20 cellular contexts compared by ENCODE assay signal in the genomic region with DNA sequence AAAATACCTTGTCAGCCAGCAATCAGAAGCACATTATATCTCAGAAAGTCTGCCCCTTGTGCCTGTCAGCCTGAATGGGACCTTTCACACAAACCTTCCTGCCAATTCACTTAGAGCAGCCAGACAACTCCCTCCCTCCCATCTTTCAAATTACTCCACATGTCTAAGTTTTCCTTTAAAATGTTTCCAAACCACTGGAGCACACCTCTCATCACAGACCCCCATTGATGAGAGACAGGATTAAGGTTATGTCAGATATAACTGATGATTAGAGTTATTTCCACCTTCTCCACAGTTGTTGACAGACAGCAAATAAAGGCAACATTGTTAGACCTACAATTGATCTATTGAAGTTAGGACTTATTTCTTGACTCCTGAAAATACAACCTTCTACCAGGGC.
DNase-seq lines count a peak whose midpoint lies in the region; ATAC-seq, FAIRE-seq and TF ChIP-seq lines count a peak whose summit lies in the region.
"Had no signal": no experiment of that assay in that cellular context is flagged by ENCODE, and none has a peak within 500 bp of the region (broad histone marks: within the 10 kb centered on the region; RNA-seq: fewer than 3 reads in every experiment).

No MANE protein-coding gene starts in this region.

- CTCF ChIA-PET in HepG2 (lab: Yijun Ruan, JAX; ENCODE audit: low intra/inter-chr PET ratio, low total read pairs), result no interaction called here

- H3K27ac ChIP-seq in HepG2 (ENCODE audit: extremely low read length, insufficient read depth, low read length) (no peak overlapping the region), right lobe of liver (no peak overlapping the region), OCI-LY3 (ENCODE audit: low read length) (peak overlapping the region; percentile 32)
- H3K27ac ChIP-seq: BLaER1 treated with 17β-estradiol and CSF1 and Interleukin-3, amounts not matched to agents 10 nM and 100 nM; GM23248; HL-60 had no signal

- H3K27me3 ChIP-seq in HepG2 (ENCODE audit: control insufficient read depth in 1 of 2, insufficient read depth in 2 of 2, low read length in 2 of 2), result no peaks in the 10 kb centered on the region
- H3K27me3 ChIP-seq in right lobe of liver, result no peaks in the 10 kb centered on the region
- no peaks in the 10 kb centered on the region for H3K27me3 ChIP-seq in OCI-LY3 (ENCODE audit: low read depth, low read length)
- H3K27me3 ChIP-seq: BLaER1 treated with 17β-estradiol and CSF1 and Interleukin-3, amounts not matched to agents 10 nM and 100 nM had no signal

- POLR2A ChIA-PET in HepG2 (lab: Yijun Ruan, JAX), result no interaction called here

- FAIRE-seq in HepG2 (lab: Jason Lieb, UNC), result no peak
- FAIRE-seq: GM12892, GM18507 had no signal

- no peak for TF ChIP-seq RAD21 in HepG2 (CRISPR knock-in tag; IDR thresholded peaks at IDR 0.05)

- TF ChIP-seq POLR2A in HepG2 (IDR thresholded peaks at IDR 0.05; ENCODE audit: insufficient read depth in 1 of 2, low read depth in 2 of 2, low read length in 2 of 2), result no peak
- TF ChIP-seq POLR2A in right lobe of liver (IDR thresholded peaks at IDR 0.05), result no peak

- no peaks in the 10 kb centered on the region for H3K4me1 ChIP-seq in HepG2 (ENCODE audit: insufficient read depth, low read length)
- no peaks in the 10 kb centered on the region for H3K4me1 ChIP-seq in right lobe of liver
- peaks cover 68% of the 10 kb centered on the region for H3K4me1 ChIP-seq in OCI-LY3 (ENCODE audit: low read length)
- H3K4me1 ChIP-seq: HAP-1 had no signal

- H3K79me2 ChIP-seq in HepG2 (ENCODE audit: insufficient read depth, low read length) (no peaks in the 10 kb centered on the region), OCI-LY3 (ENCODE audit: low read length) (no peaks in the 10 kb centered on the region)

- H3K4me2 ChIP-seq in HepG2 (ENCODE audit: low read depth, low read length) (no peak overlapping the region), OCI-LY3 (ENCODE audit: low read length) (peak overlapping the region; percentile 57)
- H3K4me2 ChIP-seq: BLaER1 treated with 17β-estradiol and CSF1 and Interleukin-3, amounts not matched to agents 10 nM and 100 nM had no signal

- TF ChIP-seq EP300 in HepG2 (IDR thresholded peaks at IDR 0.05; ENCODE audit: low read depth in 2 of 2, low read length in 2 of 2), result no peak
- no peak for TF ChIP-seq EP300 in HepG2 (CRISPR knock-in tag; IDR thresholded peaks at IDR 0.05; ENCODE audit: borderline replicate concordance)

- DNase-seq in HepG2 (ENCODE audit: low spot score), result peak; percentile 14
- DNase-seq in right lobe of liver, result no peak
- DNase-seq in iPS-NIHi7 (ENCODE audit: extremely low spot score), result peak; percentile 13
- DNase-seq in activated T-cell treated with anti-CD3 and anti-CD28 coated beads, Interleukin-2, amount 50 U/mL, for 48 hours, result no peak
- DNase-seq in NCI-H2196 (lab: John Stamatoyannopoulos, UW; ENCODE audit: unreplicated experiment), result no peak
- DNase-seq in AML-193 (lab: John Stamatoyannopoulos, UW), result no peak
- DNase-seq: 8988T; CD8-positive, alpha-beta T cell; COR-L47; DMS153; DMS79; GDM1; GM23248; IMR-90 had no signal

- no peak overlapping the region for H2AFZ ChIP-seq in HepG2 (ENCODE audit: low read length)
- H2AFZ ChIP-seq in OCI-LY3 (ENCODE audit: low read depth, low read length), result peak overlapping the region; percentile 45; the same call in 1 of the 2 replicates
- H2AFZ ChIP-seq: GM23248 had no signal

- H4K20me1 ChIP-seq in HepG2 (ENCODE audit: insufficient read depth, low read length), result peaks cover 3% of the 10 kb centered on the region; the same call in 1 of the 2 replicates
- H4K20me1 ChIP-seq in OCI-LY3 (ENCODE audit: insufficient read depth, low read length), result no peaks in the 10 kb centered on the region
- H4K20me1 ChIP-seq: BLaER1 treated with 17β-estradiol and CSF1 and Interleukin-3, amounts not matched to agents 10 nM and 100 nM had no signal

- in situ Hi-C loops in HepG2 (cut with HindIII; ENCODE audit: extremely low pct_ligation_motif_present, low pct_unique_long_range_greater_than_20kb), result no loop called here

- H3K9ac ChIP-seq in HepG2 (ENCODE audit: insufficient read depth, low read depth, low read length), result no peak overlapping the region
- H3K9ac ChIP-seq in OCI-LY3 (ENCODE audit: low read length), result 0 out of 2 replicates have a peak overlapping the region, but pooled peaks have one; percentile 2
- H3K9ac ChIP-seq: BLaER1 treated with 17β-estradiol and CSF1 and Interleukin-3, amounts not matched to agents 10 nM and 100 nM; GM23248 had no signal

- intact Hi-C loops in HepG2 (cut with micrococcal nuclease; ENCODE audit: unreplicated experiment) (no loop called here), right lobe of liver (cut with DNase I) (no loop called here)

- no peak overlapping the region for H3K4me3 ChIP-seq in HepG2 (replicated peaks in 1 of 3; ENCODE audit: insufficient read depth in 1 of 3, low read depth in 2 of 3, low read length in 3 of 3)
- H3K4me3 ChIP-seq in right lobe of liver, result no peak overlapping the region
- H3K4me3 ChIP-seq in OCI-LY3 (ENCODE audit: low read length), result no peak overlapping the region
- H3K4me3 ChIP-seq: BLaER1 treated with 17β-estradiol and CSF1 and Interleukin-3, amounts not matched to agents 10 nM and 100 nM; GM23248; HAP-1 had no signal

- no peaks in the 10 kb centered on the region; a peak in 1 of 5 replicates for H3K36me3 ChIP-seq in HepG2 (replicated peaks in 1 of 2; ENCODE audit: control insufficient read depth in 1 of 2, insufficient read depth in 2 of 2, low read length in 2 of 2)
- H3K36me3 ChIP-seq in right lobe of liver, result no peaks in the 10 kb centered on the region
- H3K36me3 ChIP-seq in OCI-LY3 (replicated peaks; ENCODE audit: low read depth, low read length), result no peaks in the 10 kb centered on the region
- H3K36me3 ChIP-seq: BLaER1 treated with 17β-estradiol and CSF1 and Interleukin-3, amounts not matched to agents 10 nM and 100 nM; HAP-1 had no signal

- TF ChIP-seq CTCF in HepG2 (CRISPR knock-in tag; IDR thresholded peaks at IDR 0.05) (no peak), right lobe of liver (IDR thresholded peaks at IDR 0.05) (no peak), OCI-LY3 (IDR thresholded peaks at IDR 0.05; ENCODE audit: low read depth, low read length) (no peak)

- BruUV-seq in HepG2 (replicated peaks; lab: Mats Ljungman, UMichigan), result no TSS peak

- ATAC-seq in HepG2, result peak; percentile 38; the same call in 1 of the 3 replicates
- no peak for ATAC-seq in right lobe of liver
- ATAC-seq: CD8-positive, alpha-beta T cell had no signal

- H3K9me3 ChIP-seq in HepG2 (ENCODE audit: low read length) (no peaks in the 10 kb centered on the region), right lobe of liver (no peaks in the 10 kb centered on the region), OCI-LY3 (ENCODE audit: insufficient read depth, low read length) (no peaks in the 10 kb centered on the region)
- H3K9me3 ChIP-seq: BLaER1 treated with 17β-estradiol and CSF1 and Interleukin-3, amounts not matched to agents 10 nM and 100 nM; HAP-1 had no signal

TF ChIP-seq in HepG2, 621 proteins besides CTCF, POLR2A, EP300 and RAD21 (continues in another document):
- TF ChIP-seq, protein P1, sequence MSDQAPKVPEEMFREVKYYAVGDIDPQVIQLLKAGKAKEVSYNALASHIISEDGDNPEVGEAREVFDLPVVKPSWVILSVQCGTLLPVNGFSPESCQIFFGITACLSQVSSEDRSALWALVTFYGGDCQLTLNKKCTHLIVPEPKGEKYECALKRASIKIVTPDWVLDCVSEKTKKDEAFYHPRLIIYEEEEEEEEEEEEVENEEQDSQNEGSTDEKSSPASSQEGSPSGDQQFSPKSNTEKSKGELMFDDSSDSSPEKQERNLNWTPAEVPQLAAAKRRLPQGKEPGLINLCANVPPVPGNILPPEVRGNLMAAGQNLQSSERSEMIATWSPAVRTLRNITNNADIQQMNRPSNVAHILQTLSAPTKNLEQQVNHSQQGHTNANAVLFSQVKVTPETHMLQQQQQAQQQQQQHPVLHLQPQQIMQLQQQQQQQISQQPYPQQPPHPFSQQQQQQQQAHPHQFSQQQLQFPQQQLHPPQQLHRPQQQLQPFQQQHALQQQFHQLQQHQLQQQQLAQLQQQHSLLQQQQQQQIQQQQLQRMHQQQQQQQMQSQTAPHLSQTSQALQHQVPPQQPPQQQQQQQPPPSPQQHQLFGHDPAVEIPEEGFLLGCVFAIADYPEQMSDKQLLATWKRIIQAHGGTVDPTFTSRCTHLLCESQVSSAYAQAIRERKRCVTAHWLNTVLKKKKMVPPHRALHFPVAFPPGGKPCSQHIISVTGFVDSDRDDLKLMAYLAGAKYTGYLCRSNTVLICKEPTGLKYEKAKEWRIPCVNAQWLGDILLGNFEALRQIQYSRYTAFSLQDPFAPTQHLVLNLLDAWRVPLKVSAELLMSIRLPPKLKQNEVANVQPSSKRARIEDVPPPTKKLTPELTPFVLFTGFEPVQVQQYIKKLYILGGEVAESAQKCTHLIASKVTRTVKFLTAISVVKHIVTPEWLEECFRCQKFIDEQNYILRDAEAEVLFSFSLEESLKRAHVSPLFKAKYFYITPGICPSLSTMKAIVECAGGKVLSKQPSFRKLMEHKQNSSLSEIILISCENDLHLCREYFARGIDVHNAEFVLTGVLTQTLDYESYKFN (CRISPR knock-in tag; conservative IDR thresholded peaks at IDR 0.05), result no peak
- TF ChIP-seq, protein P2, sequence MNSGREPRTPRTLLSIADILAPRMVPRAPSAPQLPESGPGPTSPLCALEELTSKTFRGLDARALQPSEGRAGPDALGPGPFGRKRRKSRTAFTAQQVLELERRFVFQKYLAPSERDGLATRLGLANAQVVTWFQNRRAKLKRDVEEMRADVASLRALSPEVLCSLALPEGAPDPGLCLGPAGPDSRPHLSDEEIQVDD (CRISPR knock-in tag; IDR thresholded peaks at IDR 0.05; ENCODE audit: borderline replicate concordance), result no peak
- TF ChIP-seq, protein P3, sequence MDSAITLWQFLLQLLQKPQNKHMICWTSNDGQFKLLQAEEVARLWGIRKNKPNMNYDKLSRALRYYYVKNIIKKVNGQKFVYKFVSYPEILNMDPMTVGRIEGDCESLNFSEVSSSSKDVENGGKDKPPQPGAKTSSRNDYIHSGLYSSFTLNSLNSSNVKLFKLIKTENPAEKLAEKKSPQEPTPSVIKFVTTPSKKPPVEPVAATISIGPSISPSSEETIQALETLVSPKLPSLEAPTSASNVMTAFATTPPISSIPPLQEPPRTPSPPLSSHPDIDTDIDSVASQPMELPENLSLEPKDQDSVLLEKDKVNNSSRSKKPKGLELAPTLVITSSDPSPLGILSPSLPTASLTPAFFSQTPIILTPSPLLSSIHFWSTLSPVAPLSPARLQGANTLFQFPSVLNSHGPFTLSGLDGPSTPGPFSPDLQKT (CRISPR knock-in tag; IDR thresholded peaks at IDR 0.05; ENCODE audit: borderline replicate concordance), result no peak
- TF ChIP-seq PPARG (CRISPR knock-in tag; conservative IDR thresholded peaks at IDR 0.05) (no peak), KLF16 (CRISPR knock-in tag; IDR thresholded peaks at IDR 0.05) (no peak)
- TF ChIP-seq, protein P4, sequence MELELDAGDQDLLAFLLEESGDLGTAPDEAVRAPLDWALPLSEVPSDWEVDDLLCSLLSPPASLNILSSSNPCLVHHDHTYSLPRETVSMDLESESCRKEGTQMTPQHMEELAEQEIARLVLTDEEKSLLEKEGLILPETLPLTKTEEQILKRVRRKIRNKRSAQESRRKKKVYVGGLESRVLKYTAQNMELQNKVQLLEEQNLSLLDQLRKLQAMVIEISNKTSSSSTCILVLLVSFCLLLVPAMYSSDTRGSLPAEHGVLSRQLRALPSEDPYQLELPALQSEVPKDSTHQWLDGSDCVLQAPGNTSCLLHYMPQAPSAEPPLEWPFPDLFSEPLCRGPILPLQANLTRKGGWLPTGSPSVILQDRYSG (CRISPR knock-in tag; IDR thresholded peaks at IDR 0.05), result no peak

Comparison
In these comparisons a context has a peak if more than half of its experiments do, and no peak if none do; other contexts are left out.
1. DNase-seq: peak in HepG2 (single experiment) and iPS-NIHi7 (single experiment); none in right lobe of liver (0 of 3), activated T-cell treated with anti-CD3 and anti-CD28 coated beads, Interleukin-2, amount 50 U/mL, for 48 hours (0 of 2), NCI-H2196 (single experiment) and AML-193 (0 of 2).